In the genomic region with DNA sequence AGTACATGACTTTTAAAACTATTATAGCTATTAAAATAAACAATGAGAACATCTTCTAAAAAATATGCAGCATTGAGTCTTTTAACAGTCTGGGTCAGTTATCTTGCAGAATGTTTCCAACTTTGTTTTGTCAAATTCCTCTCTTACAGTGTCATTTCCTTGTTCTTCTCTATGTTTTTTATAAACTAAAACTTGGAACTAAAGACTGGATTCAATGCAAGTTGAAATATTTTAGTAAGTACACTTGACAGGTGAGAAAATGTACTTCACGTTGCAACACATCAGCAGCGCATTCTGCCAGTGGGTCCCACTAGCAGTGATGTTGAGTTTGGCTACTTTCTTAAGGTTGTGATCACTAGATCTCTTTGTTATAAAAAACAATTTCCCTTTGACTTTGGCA, we compare ENCODE assay signal across 29 cellular contexts.
A peak's percentile ranks its signal among the peaks of the same experiment; 100 is the strongest.
DNase-seq lines count a peak whose midpoint lies in the region; ATAC-seq, FAIRE-seq and TF ChIP-seq lines count a peak whose summit lies in the region.
"Had no signal": no experiment of that assay in that cellular context is flagged by ENCODE, and none has a peak within 500 bp of the region (broad histone marks: within the 10 kb centered on the region; RNA-seq: fewer than 3 reads in every experiment).

No MANE protein-coding gene starts in this region.

- CTCF ChIA-PET in MCF 10A (lab: Yijun Ruan, JAX) (no interaction called here), HEK293T (lab: Yijun Ruan, JAX) (no interaction called here)

- DNase-seq in MCF 10A (ENCODE audit: unreplicated experiment): peak; percentile 11
- no peak for DNase-seq in breast epithelium (ENCODE audit: low spot score in 2 of 2)
- peak; percentile 30 for DNase-seq in dedifferentiated amniotic fluid mesenchymal stem cell (ENCODE audit: extremely low spot score)
- no peak for DNase-seq in kidney
- no peak for DNase-seq in upper lobe of right lung
- DNase-seq in HEK293T (ENCODE audit: extremely low spot score): no peak
- DNase-seq in activated naive CD4-positive, alpha-beta T cell (lab: John Stamatoyannopoulos, UW): no peak
- DNase-seq: activated CD4-positive, alpha-beta T cell treated with anti-CD3 and anti-CD28 coated beads for 4 hours; activated CD8-positive, alpha-beta memory T cell treated with anti-CD3 and anti-CD28 coated beads for 24 hours; activated gamma-delta T cell treated with Interleukin-2 at 50 U/mL for 16 hours; activated T-cell treated with anti-CD3 and anti-CD28 coated beads, Interleukin-2, amount 50 U/mL, for 24 hours; adrenal gland; DMS53; erythroblast; GOT3; Karpas-422; NCI-H1048; NCI-H187; NCI-H2227 treated with DMSO at 0.1 percent for 48 hours; NCI-H774; posterior cingulate gyrus; RPMI8226; sigmoid colon had no signal

- TF ChIP-seq CTCF in MCF 10A (IDR thresholded peaks at IDR 0.05; ENCODE audit: unreplicated experiment): no peak
- no peak for TF ChIP-seq CTCF in breast epithelium (IDR thresholded peaks at IDR 0.05)
- TF ChIP-seq CTCF in kidney (IDR thresholded peaks at IDR 0.05; ENCODE audit: borderline replicate concordance, extremely low read depth, insufficient read depth): no peak
- no peak for TF ChIP-seq CTCF in upper lobe of right lung (IDR thresholded peaks at IDR 0.05)

- peak; percentile 71 for ATAC-seq in upper lobe of right lung
- no peak for ATAC-seq in HG02571 (IDR thresholded peaks at IDR 0.05; ENCODE audit: unreplicated experiment)

- peak overlapping the region; percentile 1 for H3K27ac Mint-ChIP-seq in MCF 10A (ENCODE audit: low read depth, unreplicated experiment)
- H3K27ac Mint-ChIP-seq: activated T-cell treated with anti-CD3 and anti-CD28 coated beads, Interleukin-2, amount 50 U/mL, for 24 hours; B cell; neural progenitor cell had no signal

- H3K9me3 Mint-ChIP-seq in MCF 10A (ENCODE audit: unreplicated experiment): peaks cover 7% of the 10 kb centered on the region
- H3K9me3 Mint-ChIP-seq: neural progenitor cell had no signal

- no peak overlapping the region for H3K4me3 Mint-ChIP-seq in MCF 10A (ENCODE audit: unreplicated experiment)
- H3K4me3 Mint-ChIP-seq: activated T-cell treated with anti-CD3 and anti-CD28 coated beads, Interleukin-2, amount 50 U/mL, for 24 hours; B cell; central memory CD8-positive, alpha-beta T cell; neural progenitor cell had no signal

- H3K36me3 Mint-ChIP-seq in MCF 10A (ENCODE audit: insufficient read depth, unreplicated experiment): no peaks in the 10 kb centered on the region
- H3K36me3 Mint-ChIP-seq: neural progenitor cell had no signal

- intact Hi-C loops in MCF 10A (cut with micrococcal nuclease) (no loop called here), breast epithelium (cut with DNase I; ENCODE audit: low total_unique reads) (loop anchor here (5.0 kb wide), 1 partner anchor 273 kb away; no protein-coding TSS in a partner anchor), kidney (cut with DNase I) (no loop called here), upper lobe of right lung (cut with DNase I) (no loop called here)

- H3K27ac ChIP-seq in breast epithelium (no peak overlapping the region), kidney (ENCODE audit: low read depth in 2 of 2, low read length in 2 of 2) (no peak overlapping the region), upper lobe of right lung (no peak overlapping the region)
- H3K27ac ChIP-seq: neural progenitor cell, sigmoid colon, upper lobe of left lung had no signal

- peaks cover 6% of the 10 kb centered on the region for H3K4me1 Mint-ChIP-seq in MCF 10A (ENCODE audit: insufficient read depth, unreplicated experiment)
- H3K4me1 Mint-ChIP-seq: B cell; central memory CD8-positive, alpha-beta T cell; neural progenitor cell had no signal

- no peaks in the 10 kb centered on the region for H3K27me3 ChIP-seq in breast epithelium
- no peaks in the 10 kb centered on the region for H3K27me3 ChIP-seq in upper lobe of right lung
- H3K27me3 ChIP-seq: adrenal gland, neural progenitor cell, sigmoid colon, upper lobe of left lung had no signal

- no peaks in the 10 kb centered on the region for H3K27me3 Mint-ChIP-seq in MCF 10A (ENCODE audit: insufficient read depth, unreplicated experiment)
- H3K27me3 Mint-ChIP-seq: activated T-cell treated with anti-CD3 and anti-CD28 coated beads, Interleukin-2, amount 50 U/mL, for 24 hours; B cell; central memory CD8-positive, alpha-beta T cell had no signal

- H3K4me1 ChIP-seq in breast epithelium (no peaks in the 10 kb centered on the region), kidney (ENCODE audit: control insufficient read depth in 1 of 2, insufficient read depth in 1 of 2, low read depth in 1 of 2, low read length in 2 of 2) (no peaks in the 10 kb centered on the region), upper lobe of right lung (no peaks in the 10 kb centered on the region)
- H3K4me1 ChIP-seq: adrenal gland, neural progenitor cell, sigmoid colon had no signal

- H3K36me3 ChIP-seq in breast epithelium (no peaks in the 10 kb centered on the region), kidney (ENCODE audit: control insufficient read depth in 1 of 2, insufficient read depth in 2 of 2, low read length in 2 of 2) (no peaks in the 10 kb centered on the region), upper lobe of right lung (no peaks in the 10 kb centered on the region)
- H3K36me3 ChIP-seq: adrenal gland, neural progenitor cell, sigmoid colon, upper lobe of left lung had no signal

- BruUV-seq in MCF 10A (replicated peaks; lab: Mats Ljungman, UMichigan): no TSS peak

- no peak for TF ChIP-seq POLR2A in breast epithelium (IDR thresholded peaks at IDR 0.05)

- H3K9me3 ChIP-seq in breast epithelium: no peaks in the 10 kb centered on the region
- H3K9me3 ChIP-seq in kidney (ENCODE audit: control insufficient read depth in 1 of 2, low read length in 2 of 2): no peaks in the 10 kb centered on the region
- no peaks in the 10 kb centered on the region for H3K9me3 ChIP-seq in upper lobe of right lung
- H3K9me3 ChIP-seq: adrenal gland, sigmoid colon, upper lobe of left lung had no signal

- H3K9ac ChIP-seq in kidney (ENCODE audit: low read length in 2 of 2): no peak overlapping the region
- H3K9ac ChIP-seq: neural progenitor cell had no signal

- H3K4me3 ChIP-seq in breast epithelium: no peak overlapping the region
- no peak overlapping the region for H3K4me3 ChIP-seq in kidney (ENCODE audit: low read length in 2 of 2)
- H3K4me3 ChIP-seq in upper lobe of right lung: no peak overlapping the region
- H3K4me3 ChIP-seq: adrenal gland, neural progenitor cell, sigmoid colon, upper lobe of left lung had no signal

- peak; percentile 39 for FAIRE-seq in kidney (lab: Jason Lieb, UNC)
- FAIRE-seq: keratinocyte had no signal

- POLR2A ChIA-PET in MCF 10A (lab: Yijun Ruan, JAX) (no interaction called here), HEK293T (lab: Yijun Ruan, JAX) (no interaction called here)

TF ChIP-seq in HEK293T, 16 proteins besides CTCF, POLR2A, EP300 and RAD21:
- TF ChIP-seq ARNT (IDR thresholded peaks at IDR 0.05): no peak
- TF ChIP-seq SUZ12 (IDR thresholded peaks at IDR 0.05): no peak
- no peak for TF ChIP-seq BHLHE40 (IDR thresholded peaks at IDR 0.05; ENCODE audit: borderline replicate concordance)
- TF ChIP-seq CTBP1 (IDR thresholded peaks at IDR 0.05; ENCODE audit: borderline replicate concordance): no peak
- no peak for TF ChIP-seq TARDBP (IDR thresholded peaks at IDR 0.05)
- TF ChIP-seq SP1 (IDR thresholded peaks at IDR 0.05): no peak
- no peak for TF ChIP-seq ELF4 (IDR thresholded peaks at IDR 0.05)
- no peak for TF ChIP-seq LEF1 (IDR thresholded peaks at IDR 0.05; ENCODE audit: borderline replicate concordance)
- TF ChIP-seq ZNF384 (IDR thresholded peaks at IDR 0.05): no peak
- TF ChIP-seq FOXA1 (IDR thresholded peaks at IDR 0.05): no peak
- TF ChIP-seq NFRKB (IDR thresholded peaks at IDR 0.05): no peak
- TF ChIP-seq, protein P1, sequence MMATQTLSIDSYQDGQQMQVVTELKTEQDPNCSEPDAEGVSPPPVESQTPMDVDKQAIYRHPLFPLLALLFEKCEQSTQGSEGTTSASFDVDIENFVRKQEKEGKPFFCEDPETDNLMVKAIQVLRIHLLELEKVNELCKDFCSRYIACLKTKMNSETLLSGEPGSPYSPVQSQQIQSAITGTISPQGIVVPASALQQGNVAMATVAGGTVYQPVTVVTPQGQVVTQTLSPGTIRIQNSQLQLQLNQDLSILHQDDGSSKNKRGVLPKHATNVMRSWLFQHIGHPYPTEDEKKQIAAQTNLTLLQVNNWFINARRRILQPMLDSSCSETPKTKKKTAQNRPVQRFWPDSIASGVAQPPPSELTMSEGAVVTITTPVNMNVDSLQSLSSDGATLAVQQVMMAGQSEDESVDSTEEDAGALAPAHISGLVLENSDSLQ (IDR thresholded peaks at IDR 0.05): no peak
- no peak for TF ChIP-seq L3MBTL2 (conservative IDR thresholded peaks at IDR 0.05)
- TF ChIP-seq HDGF (IDR thresholded peaks at IDR 0.05; ENCODE audit: borderline replicate concordance): no peak

Comparison
In these comparisons a context has a peak if more than half of its experiments do, and no peak if none do; other contexts are left out.
1. DNase-seq: peak in MCF 10A (single experiment) and dedifferentiated amniotic fluid mesenchymal stem cell (single experiment); none in breast epithelium (0 of 2), kidney (single experiment), upper lobe of right lung (single experiment), HEK293T (single experiment) and activated naive CD4-positive, alpha-beta T cell (0 of 4).